In the genomic region with DNA sequence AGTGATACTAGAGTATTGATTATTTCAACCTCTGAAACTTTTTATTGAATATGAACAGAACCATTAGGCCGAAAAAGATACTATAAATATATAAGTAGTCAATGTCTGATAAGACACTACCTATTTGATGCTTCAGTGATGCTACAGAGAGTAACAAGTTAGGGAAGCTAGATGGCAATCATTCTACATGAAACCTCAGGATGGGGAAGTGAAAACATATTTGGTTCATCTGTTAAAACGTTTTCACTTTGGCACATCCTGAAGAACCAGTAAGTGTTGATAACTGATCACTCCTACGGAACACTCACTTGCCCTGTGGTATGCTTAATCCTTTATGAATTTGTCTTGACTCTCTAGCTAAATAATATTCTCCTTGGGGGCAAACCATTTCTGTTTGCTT, we compare ENCODE assay signal across 25 cellular contexts.
DNase-seq lines count a peak whose midpoint lies in the region; ATAC-seq, FAIRE-seq and TF ChIP-seq lines count a peak whose summit lies in the region.
"Had no signal": no experiment of that assay in that cellular context is flagged by ENCODE, and none has a peak within 500 bp of the region (broad histone marks: within the 10 kb centered on the region; RNA-seq: fewer than 3 reads in every experiment).

No MANE protein-coding gene starts in this region.

- peak; percentile 62 for FAIRE-seq in H54 (lab: Jason Lieb, UNC)
- FAIRE-seq: A549 had no signal

- no peaks in the 10 kb centered on the region for H3K36me3 Mint-ChIP-seq in chondrocyte (ENCODE audit: low read depth)
- no peaks in the 10 kb centered on the region for H3K36me3 Mint-ChIP-seq in stimulated activated memory B cell treated with anti-CD40 and anti-IgM and Interleukin-4, amounts not matched to agents 10 μg/mL and 1 μg/mL and 100 μg/mL, for 72 hours
- H3K36me3 Mint-ChIP-seq: activated naive CD8-positive, alpha-beta T cell; mesothelial cell of epicardium; WTC11 had no signal

- no peaks in the 10 kb centered on the region for H3K9me3 Mint-ChIP-seq in chondrocyte (ENCODE audit: low read depth)
- peaks cover 3% of the 10 kb centered on the region for H3K9me3 Mint-ChIP-seq in stimulated activated memory B cell treated with anti-CD40 and anti-IgM and Interleukin-4, amounts not matched to agents 10 μg/mL and 1 μg/mL and 100 μg/mL, for 72 hours
- H3K9me3 Mint-ChIP-seq: GM23338 had no signal

- TF ChIP-seq CTCF in NB4 (IDR thresholded peaks at IDR 0.05; ENCODE audit: low read depth, low read length): no peak
- TF ChIP-seq CTCF in chondrocyte (IDR thresholded peaks at IDR 0.05): peak; percentile 48

- H3K27ac Mint-ChIP-seq in chondrocyte (ENCODE audit: unreplicated experiment): no peak overlapping the region
- no peak overlapping the region for H3K27ac Mint-ChIP-seq in stimulated activated memory B cell treated with anti-CD40 and anti-IgM and Interleukin-4, amounts not matched to agents 10 μg/mL and 1 μg/mL and 100 μg/mL, for 72 hours
- H3K27ac Mint-ChIP-seq: activated CD8-positive, alpha-beta T cell treated with anti-CD3 and anti-CD28 coated beads for 36 hours; activated naive CD8-positive, alpha-beta T cell; activated T-cell treated with anti-CD3 and anti-CD28 coated beads, Interleukin-2, amount 50 U/mL, for 72 hours; dendritic cell treated with granulocyte-macrophage colony-stimulating factor and Interleukin-4, amounts not matched to agents 40 ng/mL and 50 ng/mL, for 4 days; GM23338; mesothelial cell of epicardium; stimulated activated naive CD8-positive, alpha-beta T cell treated with anti-CD3 and anti-CD28 coated beads, Interleukin-15, Interleukin-2, amounts not matched to agents 100 ng/mL and 50 ng/mL, for 24 hours; T-helper 1 cell treated with Interleukin-12 subunit alpha and Interleukin-12 subunit beta and Interleukin-4 antibody, amounts not matched to agents 30 μg/mL and 1 μg/mL, for 36 hours; WTC11 had no signal

- H3K36me3 ChIP-seq in H7 (replicated peaks; ENCODE audit: control insufficient read depth, insufficient read depth, low read length): no peaks in the 10 kb centered on the region
- H3K36me3 ChIP-seq: brain microvascular endothelial cell, upper lobe of left lung had no signal

- no peak for TF ChIP-seq POLR2A in H54 (IDR thresholded peaks at IDR 0.05; ENCODE audit: low read depth, low read length)
- no peak for TF ChIP-seq POLR2A in NB4 (IDR thresholded peaks at IDR 0.05; ENCODE audit: extremely low read depth, insufficient read length)

- DNase-seq in NCI-H1092 treated with DMSO at 0.1 percent for 48 hours (lab: John Stamatoyannopoulos, UW) (peak; percentile 14), NCI-H1092 (lab: John Stamatoyannopoulos, UW) (no peak), H54 (ENCODE audit: insufficient read length, low spot score) (no peak), NB4 (ENCODE audit: low read depth) (peak; percentile 19), chondrocyte (ENCODE audit: low spot score) (no peak), GM03348 (ENCODE audit: low spot score) (no peak), H7 (no peak)
- DNase-seq: activated CD8-positive, alpha-beta T cell treated with anti-CD3 and anti-CD28 coated beads for 36 hours; activated T-cell treated with anti-CD3 and anti-CD28 coated beads, Interleukin-2, amount 50 U/mL, for 72 hours; brain microvascular endothelial cell; C1 segment of cervical spinal cord; DMS79 treated with DMSO at 0.1 percent for 48 hours; foreskin keratinocyte; NCI-H1930; NCI-H524; upper lobe of left lung had no signal

- H3K27me3 ChIP-seq in H7 (ENCODE audit: control insufficient read depth, insufficient read depth, low read length): no peaks in the 10 kb centered on the region
- H3K27me3 ChIP-seq: brain microvascular endothelial cell, foreskin keratinocyte, upper lobe of left lung had no signal

- no peak overlapping the region for H3K4me3 Mint-ChIP-seq in chondrocyte (ENCODE audit: unreplicated experiment)
- H3K4me3 Mint-ChIP-seq in stimulated activated memory B cell treated with anti-CD40 and anti-IgM and Interleukin-4, amounts not matched to agents 10 μg/mL and 1 μg/mL and 100 μg/mL, for 72 hours: no peak overlapping the region
- H3K4me3 Mint-ChIP-seq: activated CD8-positive, alpha-beta T cell treated with anti-CD3 and anti-CD28 coated beads for 36 hours; activated naive CD8-positive, alpha-beta T cell; activated T-cell treated with anti-CD3 and anti-CD28 coated beads, Interleukin-2, amount 50 U/mL, for 72 hours; dendritic cell treated with granulocyte-macrophage colony-stimulating factor and Interleukin-4, amounts not matched to agents 40 ng/mL and 50 ng/mL, for 4 days; GM23338; mesothelial cell of epicardium; stimulated activated naive CD8-positive, alpha-beta T cell treated with anti-CD3 and anti-CD28 coated beads, Interleukin-15, Interleukin-2, amounts not matched to agents 100 ng/mL and 50 ng/mL, for 24 hours; T-helper 1 cell treated with Interleukin-12 subunit alpha and Interleukin-12 subunit beta and Interleukin-4 antibody, amounts not matched to agents 30 μg/mL and 1 μg/mL, for 36 hours; WTC11 had no signal

- no peaks in the 10 kb centered on the region for H3K4me1 Mint-ChIP-seq in chondrocyte (ENCODE audit: low read depth)
- H3K4me1 Mint-ChIP-seq in stimulated activated memory B cell treated with anti-CD40 and anti-IgM and Interleukin-4, amounts not matched to agents 10 μg/mL and 1 μg/mL and 100 μg/mL, for 72 hours: no peaks in the 10 kb centered on the region
- H3K4me1 Mint-ChIP-seq: GM23338, WTC11 had no signal

- H3K27me3 Mint-ChIP-seq in chondrocyte (ENCODE audit: low read depth): no peaks in the 10 kb centered on the region
- H3K27me3 Mint-ChIP-seq in stimulated activated memory B cell treated with anti-CD40 and anti-IgM and Interleukin-4, amounts not matched to agents 10 μg/mL and 1 μg/mL and 100 μg/mL, for 72 hours: no peaks in the 10 kb centered on the region
- H3K27me3 Mint-ChIP-seq: activated CD8-positive, alpha-beta T cell treated with anti-CD3 and anti-CD28 coated beads for 36 hours; activated naive CD8-positive, alpha-beta T cell; dendritic cell treated with granulocyte-macrophage colony-stimulating factor and Interleukin-4, amounts not matched to agents 40 ng/mL and 50 ng/mL, for 4 days; stimulated activated naive CD8-positive, alpha-beta T cell treated with anti-CD3 and anti-CD28 coated beads, Interleukin-15, Interleukin-2, amounts not matched to agents 100 ng/mL and 50 ng/mL, for 24 hours had no signal

- H3K4me3 ChIP-seq in NB4 (ENCODE audit: low read depth, low read length) (no peak overlapping the region), H7 (ENCODE audit: insufficient read depth, low read depth, low read length) (no peak overlapping the region)
- H3K4me3 ChIP-seq: A549, GM23338, upper lobe of left lung had no signal

- ATAC-seq in stimulated activated memory B cell treated with anti-CD40 and anti-IgM and Interleukin-4, amounts not matched to agents 10 μg/mL and 1 μg/mL and 100 μg/mL, for 72 hours: no peak
- ATAC-seq: A549; activated CD8-positive, alpha-beta T cell treated with anti-CD3 and anti-CD28 coated beads for 36 hours; activated T-cell treated with anti-CD3 and anti-CD28 coated beads, Interleukin-2, amount 50 U/mL, for 72 hours; foreskin keratinocyte; GM23338; WTC11 had no signal

Comparison
In these comparisons a context has a peak if more than half of its experiments do, and no peak if none do; other contexts are left out.
1. DNase-seq: peak in NCI-H1092 treated with DMSO at 0.1 percent for 48 hours (single experiment) and NB4 (single experiment); none in NCI-H1092 (single experiment), H54 (single experiment), chondrocyte (single experiment), GM03348 (single experiment) and H7 (single experiment).